Comparison of ENCODE assay signal across 1 cellular context in the genomic region with DNA sequence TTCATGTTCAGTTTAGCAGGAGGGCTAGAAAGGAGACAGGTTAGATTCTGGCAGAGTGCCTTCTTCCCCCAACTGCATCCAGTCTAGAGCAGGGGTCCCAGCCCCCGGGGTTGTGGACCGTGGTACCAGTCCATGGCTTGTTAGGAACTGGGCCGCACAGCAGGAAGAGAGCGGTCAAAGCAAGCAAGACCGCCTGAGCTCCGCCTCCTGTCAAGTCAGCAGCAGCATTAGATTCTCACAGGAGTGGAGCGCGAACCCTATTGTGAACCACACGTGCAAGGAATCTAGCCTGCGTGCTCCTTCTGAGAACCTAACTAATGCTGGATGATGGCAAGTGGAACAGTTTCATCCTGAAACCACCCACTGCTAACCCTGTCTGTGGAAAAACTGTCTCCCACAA.
TF ChIP-seq lines count a peak whose summit lies in the region.

No MANE protein-coding gene starts in this region.

TF ChIP-seq in H1, 55 proteins besides CTCF, POLR2A, EP300 and RAD21 (continued from another document):
- no peak for TF ChIP-seq BACH1 (IDR thresholded peaks at IDR 0.05; ENCODE audit: low read length)
- TF ChIP-seq ZNF274 (IDR thresholded peaks at IDR 0.05; ENCODE audit: borderline replicate concordance, extremely low read depth, low read length): no peak
- TF ChIP-seq EGR1 (IDR thresholded peaks at IDR 0.05; ENCODE audit: borderline replicate concordance, low read depth, low read length): no peak
- no peak for TF ChIP-seq SIRT6 (IDR thresholded peaks at IDR 0.05; ENCODE audit: low read length)
- TF ChIP-seq NANOG (IDR thresholded peaks at IDR 0.05; ENCODE audit: insufficient read depth, low read depth, low read length, poor library complexity, severe bottlenecking): no peak
- TF ChIP-seq CHD1 (IDR thresholded peaks at IDR 0.05; ENCODE audit: low read depth, low read length): no peak
- TF ChIP-seq SIX5 (IDR thresholded peaks at IDR 0.05; ENCODE audit: low read depth, low read length): no peak
- TF ChIP-seq BRCA1 (IDR thresholded peaks at IDR 0.05; ENCODE audit: low read depth, low read length): no peak
- no peak for TF ChIP-seq GTF2F1 (IDR thresholded peaks at IDR 0.05; ENCODE audit: borderline replicate concordance, low read depth, low read length)
- TF ChIP-seq POU5F1 (IDR thresholded peaks at IDR 0.05; ENCODE audit: low read depth, low read length): no peak
- no peak for TF ChIP-seq TBP (IDR thresholded peaks at IDR 0.05; ENCODE audit: low read depth, low read length)
